16 cellular contexts compared by ENCODE assay signal in the genomic region with DNA sequence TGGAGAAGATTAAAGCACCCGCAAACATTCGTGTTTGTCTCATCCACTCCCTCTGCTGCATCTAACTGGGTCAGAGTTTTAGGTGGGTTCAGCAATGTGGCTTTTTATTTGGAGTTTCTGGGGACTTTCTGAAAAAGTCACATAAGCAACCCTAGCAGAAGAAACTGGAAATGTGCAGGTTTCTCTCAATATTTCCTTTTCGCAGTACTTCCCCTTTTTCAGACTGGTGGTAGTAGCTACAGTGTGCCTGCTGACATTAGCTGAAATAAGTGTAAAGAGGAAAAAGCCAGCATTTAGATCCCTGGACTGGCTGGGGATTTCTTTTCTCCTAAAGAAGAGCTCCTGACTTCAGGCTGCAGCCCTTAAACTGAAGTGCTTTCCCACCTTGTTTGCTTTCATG. TPM values are rescaled to one million over a fixed set of nuclear protein-coding genes. Genes with fewer than 3 reads are reported as not detected.
DNase-seq lines count a peak whose midpoint lies in the region; ATAC-seq and TF ChIP-seq lines count a peak whose summit lies in the region.
"Had no signal": no experiment of that assay in that cellular context is flagged by ENCODE, and none has a peak within 500 bp of the region (broad histone marks: within the 10 kb centered on the region; RNA-seq: fewer than 3 reads in every experiment).

No MANE protein-coding gene starts in this region.

- BruUV-seq in OCI-LY7 (replicated peaks; lab: Mats Ljungman, UMichigan): no TSS peak
- BruUV-seq in PC-9 (replicated peaks; lab: Mats Ljungman, UMichigan): no TSS peak

- H3K4me3 ChIP-seq in OCI-LY7 (ENCODE audit: low read depth, low read length, poor library complexity, severe bottlenecking) (no peak overlapping the region), PC-9 (no peak overlapping the region)
- H3K4me3 ChIP-seq: SJSA1, upper lobe of left lung had no signal

- no peak overlapping the region for H3K27ac ChIP-seq in OCI-LY7 (ENCODE audit: low read depth, low read length, poor library complexity, severe bottlenecking)
- no peak overlapping the region for H3K27ac ChIP-seq in PC-9
- H3K27ac ChIP-seq: epithelial cell of prostate, SJSA1, upper lobe of left lung had no signal

- DNase-seq in CD1c-positive myeloid dendritic cell (ENCODE audit: extremely low spot score) (peak; percentile 26), OCI-LY7 (ENCODE audit: low spot score) (peak; percentile 1), HUDEP-2 (lab: John Stamatoyannopoulos, UW; ENCODE audit: unreplicated experiment in 76 of 76) (no peak), NCI-H2171 (lab: John Stamatoyannopoulos, UW) (no peak), PC-9 (no peak)
- DNase-seq: ACHN, activated T-cell treated with anti-CD3 and anti-CD28 coated beads for 4 hours, NCI-H1092, NCI-H524, retina, upper lobe of left lung had no signal

- H3K9me3 ChIP-seq in OCI-LY7 (ENCODE audit: low read length): no peaks in the 10 kb centered on the region
- H3K9me3 ChIP-seq in PC-9 (ENCODE audit: insufficient read depth, low read depth): no peaks in the 10 kb centered on the region
- H3K9me3 ChIP-seq: SJSA1, upper lobe of left lung had no signal

- ATAC-seq in GM19328 (IDR thresholded peaks at IDR 0.05; ENCODE audit: unreplicated experiment) (peak; percentile 64), HG03432 (IDR thresholded peaks at IDR 0.05; ENCODE audit: unreplicated experiment) (peak; percentile 74), HG03457 (IDR thresholded peaks at IDR 0.05; ENCODE audit: unreplicated experiment) (no peak)

- no peak overlapping the region for H2AFZ ChIP-seq in OCI-LY7 (ENCODE audit: low read length)
- H2AFZ ChIP-seq in PC-9: no peak overlapping the region

- no peaks in the 10 kb centered on the region for H3K9me2 ChIP-seq in OCI-LY7 (ENCODE audit: insufficient read depth, low read length)
- no peaks in the 10 kb centered on the region for H3K9me2 ChIP-seq in PC-9 (ENCODE audit: insufficient read depth)

- TF ChIP-seq CTCF in OCI-LY7 (conservative IDR thresholded peaks at IDR 0.05; ENCODE audit: low read length) (no peak), PC-9 (conservative IDR thresholded peaks at IDR 0.05) (no peak)

- intact Hi-C loops in OCI-LY7 (cut with micrococcal nuclease; ENCODE audit: unreplicated experiment) (no loop called here), PC-9 (cut with micrococcal nuclease; ENCODE audit: unreplicated experiment) (no loop called here)

- H3F3A ChIP-seq in PC-9 (ENCODE audit: insufficient read depth, low read depth): no peaks in the 10 kb centered on the region

- H4K20me1 ChIP-seq in OCI-LY7 (ENCODE audit: insufficient read depth, low read length) (no peaks in the 10 kb centered on the region), PC-9 (ENCODE audit: insufficient read depth) (no peaks in the 10 kb centered on the region)

- CTCF ChIA-PET in OCI-LY7 (lab: Charles Lee; ENCODE audit: unreplicated experiment): no interaction called here
- CTCF ChIA-PET in PC-9 (lab: Charles Lee): no interaction called here

- H3K4me1 ChIP-seq in OCI-LY7 (ENCODE audit: insufficient read depth, low read length, poor library complexity, severe bottlenecking) (no peaks in the 10 kb centered on the region), PC-9 (replicated peaks; ENCODE audit: insufficient read depth) (no peaks in the 10 kb centered on the region)
- H3K4me1 ChIP-seq: SJSA1, upper lobe of left lung had no signal

- H3K4me2 ChIP-seq in OCI-LY7 (ENCODE audit: low read length) (no peak overlapping the region), PC-9 (no peak overlapping the region)

- POLR2A ChIA-PET in OCI-LY7 (lab: Charles Lee): no interaction called here
- POLR2A ChIA-PET in PC-9 (lab: Charles Lee; ENCODE audit: unreplicated experiment): no interaction called here

- no peaks in the 10 kb centered on the region for H3K79me2 ChIP-seq in OCI-LY7 (ENCODE audit: insufficient read depth, low read depth, low read length)
- H3K79me2 ChIP-seq in PC-9 (ENCODE audit: low read depth): no peaks in the 10 kb centered on the region

- no peaks in the 10 kb centered on the region for H3K36me3 ChIP-seq in OCI-LY7 (ENCODE audit: insufficient read depth, low read length)
- no peaks in the 10 kb centered on the region for H3K36me3 ChIP-seq in PC-9 (ENCODE audit: low read depth)
- H3K36me3 ChIP-seq: SJSA1, upper lobe of left lung had no signal

- no peaks in the 10 kb centered on the region for H3K27me3 ChIP-seq in PC-9 (ENCODE audit: insufficient read depth, low read depth)
- H3K27me3 ChIP-seq: SJSA1, upper lobe of left lung had no signal

RNA-seq across cellular contexts. Expression of gene OLFM4, which starts 15.9 kb away (rescaled TPM):
- total RNA-seq in OCI-LY7 (2014; rRNA removed; shearing (Covaris generic)): 0.06 TPM in 1 of 2 replicates, not detected in the other
- total RNA-seq in OCI-LY7 (2022): not detected in 2 replicates
- total RNA-seq in PC-9 (2021): not detected in 2 replicates
- total RNA-seq: SJSA1 had no signal

Comparison
In these comparisons a context has a peak if more than half of its experiments do, and no peak if none do; other contexts are left out.
1. DNase-seq: peak in CD1c-positive myeloid dendritic cell (single experiment) and OCI-LY7 (single experiment); none in HUDEP-2 (0 of 76), NCI-H2171 (single experiment) and PC-9 (0 of 2).